In the genomic region with DNA sequence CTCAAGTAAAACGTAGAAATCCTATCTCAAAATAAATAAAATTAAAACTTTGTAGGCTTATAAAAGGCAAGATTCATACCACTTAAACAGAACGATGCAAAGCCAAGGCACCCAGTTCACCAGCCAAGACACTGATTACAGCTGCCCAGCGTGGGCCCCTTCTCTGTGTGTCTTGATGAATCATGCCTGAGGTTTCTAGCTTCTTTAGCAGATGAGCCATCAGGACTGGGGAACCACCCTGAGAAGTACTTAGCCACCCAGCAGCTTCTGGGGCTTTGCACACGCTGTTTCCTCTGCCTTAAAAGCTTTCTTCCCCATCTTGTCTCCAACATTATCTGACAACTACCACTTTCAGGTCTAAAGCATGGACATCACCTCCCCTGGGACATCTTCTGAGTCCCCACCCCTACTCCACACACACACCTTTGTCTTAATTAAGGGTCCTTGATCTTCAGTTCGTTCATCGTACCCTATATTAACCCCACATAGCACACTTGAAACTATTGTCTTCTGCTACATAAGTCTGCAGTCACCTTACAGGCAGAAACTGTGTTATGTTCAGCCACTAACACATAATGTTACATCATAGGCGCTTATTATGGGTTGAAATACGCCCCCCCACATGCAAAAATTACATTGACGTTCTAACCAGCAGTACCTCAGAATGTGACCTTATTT, we compare ENCODE assay signal across 1 cellular context.
TF ChIP-seq lines count a peak whose summit lies in the region.

No MANE protein-coding gene starts in this region.

TF ChIP-seq in GM23338, 12 proteins besides CTCF, POLR2A, EP300 and RAD21 (continued from another document):
- TF ChIP-seq, protein P1, sequence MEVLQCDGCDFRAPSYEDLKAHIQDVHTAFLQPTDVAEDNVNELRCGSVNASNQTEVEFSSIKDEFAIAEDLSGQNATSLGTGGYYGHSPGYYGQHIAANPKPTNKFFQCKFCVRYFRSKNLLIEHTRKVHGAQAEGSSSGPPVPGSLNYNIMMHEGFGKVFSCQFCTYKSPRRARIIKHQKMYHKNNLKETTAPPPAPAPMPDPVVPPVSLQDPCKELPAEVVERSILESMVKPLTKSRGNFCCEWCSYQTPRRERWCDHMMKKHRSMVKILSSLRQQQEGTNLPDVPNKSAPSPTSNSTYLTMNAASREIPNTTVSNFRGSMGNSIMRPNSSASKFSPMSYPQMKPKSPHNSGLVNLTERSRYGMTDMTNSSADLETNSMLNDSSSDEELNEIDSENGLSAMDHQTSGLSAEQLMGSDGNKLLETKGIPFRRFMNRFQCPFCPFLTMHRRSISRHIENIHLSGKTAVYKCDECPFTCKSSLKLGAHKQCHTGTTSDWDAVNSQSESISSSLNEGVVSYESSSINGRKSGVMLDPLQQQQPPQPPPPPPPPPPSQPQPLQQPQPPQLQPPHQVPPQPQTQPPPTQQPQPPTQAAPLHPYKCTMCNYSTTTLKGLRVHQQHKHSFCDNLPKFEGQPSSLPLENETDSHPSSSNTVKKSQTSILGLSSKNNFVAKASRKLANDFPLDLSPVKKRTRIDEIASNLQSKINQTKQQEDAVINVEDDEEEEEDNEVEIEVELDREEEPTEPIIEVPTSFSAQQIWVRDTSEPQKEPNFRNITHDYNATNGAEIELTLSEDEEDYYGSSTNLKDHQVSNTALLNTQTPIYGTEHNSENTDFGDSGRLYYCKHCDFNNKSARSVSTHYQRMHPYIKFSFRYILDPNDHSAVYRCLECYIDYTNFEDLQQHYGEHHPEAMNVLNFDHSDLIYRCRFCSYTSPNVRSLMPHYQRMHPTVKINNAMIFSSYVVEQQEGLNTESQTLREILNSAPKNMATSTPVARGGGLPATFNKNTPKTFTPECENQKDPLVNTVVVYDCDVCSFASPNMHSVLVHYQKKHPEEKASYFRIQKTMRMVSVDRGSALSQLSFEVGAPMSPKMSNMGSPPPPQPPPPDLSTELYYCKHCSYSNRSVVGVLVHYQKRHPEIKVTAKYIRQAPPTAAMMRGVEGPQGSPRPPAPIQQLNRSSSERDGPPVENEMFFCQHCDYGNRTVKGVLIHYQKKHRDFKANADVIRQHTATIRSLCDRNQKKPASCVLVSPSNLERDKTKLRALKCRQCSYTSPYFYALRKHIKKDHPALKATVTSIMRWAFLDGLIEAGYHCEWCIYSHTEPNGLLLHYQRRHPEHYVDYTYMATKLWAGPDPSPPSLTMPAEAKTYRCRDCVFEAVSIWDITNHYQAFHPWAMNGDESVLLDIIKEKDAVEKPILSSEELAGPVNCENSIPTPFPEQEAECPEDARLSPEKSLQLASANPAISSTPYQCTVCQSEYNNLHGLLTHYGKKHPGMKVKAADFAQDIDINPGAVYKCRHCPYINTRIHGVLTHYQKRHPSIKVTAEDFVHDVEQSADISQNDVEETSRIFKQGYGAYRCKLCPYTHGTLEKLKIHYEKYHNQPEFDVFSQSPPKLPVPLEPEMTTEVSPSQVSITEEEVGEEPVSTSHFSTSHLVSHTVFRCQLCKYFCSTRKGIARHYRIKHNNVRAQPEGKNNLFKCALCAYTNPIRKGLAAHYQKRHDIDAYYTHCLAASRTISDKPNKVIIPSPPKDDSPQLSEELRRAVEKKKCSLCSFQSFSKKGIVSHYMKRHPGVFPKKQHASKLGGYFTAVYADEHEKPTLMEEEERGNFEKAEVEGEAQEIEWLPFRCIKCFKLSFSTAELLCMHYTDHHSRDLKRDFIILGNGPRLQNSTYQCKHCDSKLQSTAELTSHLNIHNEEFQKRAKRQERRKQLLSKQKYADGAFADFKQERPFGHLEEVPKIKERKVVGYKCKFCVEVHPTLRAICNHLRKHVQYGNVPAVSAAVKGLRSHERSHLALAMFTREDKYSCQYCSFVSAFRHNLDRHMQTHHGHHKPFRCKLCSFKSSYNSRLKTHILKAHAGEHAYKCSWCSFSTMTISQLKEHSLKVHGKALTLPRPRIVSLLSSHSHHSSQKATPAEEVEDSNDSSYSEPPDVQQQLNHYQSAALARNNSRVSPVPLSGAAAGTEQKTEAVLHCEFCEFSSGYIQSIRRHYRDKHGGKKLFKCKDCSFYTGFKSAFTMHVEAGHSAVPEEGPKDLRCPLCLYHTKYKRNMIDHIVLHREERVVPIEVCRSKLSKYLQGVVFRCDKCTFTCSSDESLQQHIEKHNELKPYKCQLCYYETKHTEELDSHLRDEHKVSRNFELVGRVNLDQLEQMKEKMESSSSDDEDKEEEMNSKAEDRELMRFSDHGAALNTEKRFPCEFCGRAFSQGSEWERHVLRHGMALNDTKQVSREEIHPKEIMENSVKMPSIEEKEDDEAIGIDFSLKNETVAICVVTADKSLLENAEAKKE (CRISPR knock-in tag; IDR thresholded peaks at IDR 0.05), result no peak
- TF ChIP-seq, protein P2, sequence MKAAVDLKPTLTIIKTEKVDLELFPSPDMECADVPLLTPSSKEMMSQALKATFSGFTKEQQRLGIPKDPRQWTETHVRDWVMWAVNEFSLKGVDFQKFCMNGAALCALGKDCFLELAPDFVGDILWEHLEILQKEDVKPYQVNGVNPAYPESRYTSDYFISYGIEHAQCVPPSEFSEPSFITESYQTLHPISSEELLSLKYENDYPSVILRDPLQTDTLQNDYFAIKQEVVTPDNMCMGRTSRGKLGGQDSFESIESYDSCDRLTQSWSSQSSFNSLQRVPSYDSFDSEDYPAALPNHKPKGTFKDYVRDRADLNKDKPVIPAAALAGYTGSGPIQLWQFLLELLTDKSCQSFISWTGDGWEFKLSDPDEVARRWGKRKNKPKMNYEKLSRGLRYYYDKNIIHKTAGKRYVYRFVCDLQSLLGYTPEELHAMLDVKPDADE (IDR thresholded peaks at IDR 0.05), result no peak
- no peak for TF ChIP-seq ZNF331 (CRISPR knock-in tag; IDR thresholded peaks at IDR 0.05; ENCODE audit: low read depth)
- no peak for TF ChIP-seq POLR2AphosphoS5 (IDR thresholded peaks at IDR 0.05; ENCODE audit: low read depth)
- TF ChIP-seq JUNB (IDR thresholded peaks at IDR 0.05; ENCODE audit: unreplicated experiment), result no peak
- TF ChIP-seq NANOG (IDR thresholded peaks at IDR 0.05; ENCODE audit: borderline replicate concordance), result no peak
- no peak for TF ChIP-seq EZH2phosphoT487 (IDR thresholded peaks at IDR 0.05; ENCODE audit: unreplicated experiment)
- no peak for TF ChIP-seq EZH2 (IDR thresholded peaks at IDR 0.05; ENCODE audit: low read depth, unreplicated experiment)
- TF ChIP-seq ZNF114 (CRISPR knock-in tag; IDR thresholded peaks at IDR 0.05), result no peak
- TF ChIP-seq, protein P3, sequence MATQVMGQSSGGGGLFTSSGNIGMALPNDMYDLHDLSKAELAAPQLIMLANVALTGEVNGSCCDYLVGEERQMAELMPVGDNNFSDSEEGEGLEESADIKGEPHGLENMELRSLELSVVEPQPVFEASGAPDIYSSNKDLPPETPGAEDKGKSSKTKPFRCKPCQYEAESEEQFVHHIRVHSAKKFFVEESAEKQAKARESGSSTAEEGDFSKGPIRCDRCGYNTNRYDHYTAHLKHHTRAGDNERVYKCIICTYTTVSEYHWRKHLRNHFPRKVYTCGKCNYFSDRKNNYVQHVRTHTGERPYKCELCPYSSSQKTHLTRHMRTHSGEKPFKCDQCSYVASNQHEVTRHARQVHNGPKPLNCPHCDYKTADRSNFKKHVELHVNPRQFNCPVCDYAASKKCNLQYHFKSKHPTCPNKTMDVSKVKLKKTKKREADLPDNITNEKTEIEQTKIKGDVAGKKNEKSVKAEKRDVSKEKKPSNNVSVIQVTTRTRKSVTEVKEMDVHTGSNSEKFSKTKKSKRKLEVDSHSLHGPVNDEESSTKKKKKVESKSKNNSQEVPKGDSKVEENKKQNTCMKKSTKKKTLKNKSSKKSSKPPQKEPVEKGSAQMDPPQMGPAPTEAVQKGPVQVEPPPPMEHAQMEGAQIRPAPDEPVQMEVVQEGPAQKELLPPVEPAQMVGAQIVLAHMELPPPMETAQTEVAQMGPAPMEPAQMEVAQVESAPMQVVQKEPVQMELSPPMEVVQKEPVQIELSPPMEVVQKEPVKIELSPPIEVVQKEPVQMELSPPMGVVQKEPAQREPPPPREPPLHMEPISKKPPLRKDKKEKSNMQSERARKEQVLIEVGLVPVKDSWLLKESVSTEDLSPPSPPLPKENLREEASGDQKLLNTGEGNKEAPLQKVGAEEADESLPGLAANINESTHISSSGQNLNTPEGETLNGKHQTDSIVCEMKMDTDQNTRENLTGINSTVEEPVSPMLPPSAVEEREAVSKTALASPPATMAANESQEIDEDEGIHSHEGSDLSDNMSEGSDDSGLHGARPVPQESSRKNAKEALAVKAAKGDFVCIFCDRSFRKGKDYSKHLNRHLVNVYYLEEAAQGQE (IDR thresholded peaks at IDR 0.05; ENCODE audit: unreplicated experiment), result no peak
